In genomic region chr9:100690438-100690837, GRCh38 we compare ENCODE assay signal across 1 cellular context.
TF ChIP-seq lines count a peak whose summit lies in the region.

No MANE protein-coding gene starts in this region.

TF ChIP-seq in K562, 482 proteins besides CTCF, POLR2A, EP300 and RAD21 (continued from another document):
- TF ChIP-seq TFAP4 (CRISPR knock-in tag; IDR thresholded peaks at IDR 0.05; ENCODE audit: borderline replicate concordance) (no peak), GTF2F1 (IDR thresholded peaks at IDR 0.05; ENCODE audit: low read depth, low read length) (no peak), CHD7 (IDR thresholded peaks at IDR 0.05; ENCODE audit: low read depth, low read length) (no peak), GATA2 (CRISPR knock-in tag; IDR thresholded peaks at IDR 0.05) (no peak), RFX5 (IDR thresholded peaks at IDR 0.05; ENCODE audit: low read depth, low read length) (no peak), ETV1 (tag; conservative IDR thresholded peaks at IDR 0.05; ENCODE audit: low read depth) (no peak)
- TF ChIP-seq, protein P1, sequence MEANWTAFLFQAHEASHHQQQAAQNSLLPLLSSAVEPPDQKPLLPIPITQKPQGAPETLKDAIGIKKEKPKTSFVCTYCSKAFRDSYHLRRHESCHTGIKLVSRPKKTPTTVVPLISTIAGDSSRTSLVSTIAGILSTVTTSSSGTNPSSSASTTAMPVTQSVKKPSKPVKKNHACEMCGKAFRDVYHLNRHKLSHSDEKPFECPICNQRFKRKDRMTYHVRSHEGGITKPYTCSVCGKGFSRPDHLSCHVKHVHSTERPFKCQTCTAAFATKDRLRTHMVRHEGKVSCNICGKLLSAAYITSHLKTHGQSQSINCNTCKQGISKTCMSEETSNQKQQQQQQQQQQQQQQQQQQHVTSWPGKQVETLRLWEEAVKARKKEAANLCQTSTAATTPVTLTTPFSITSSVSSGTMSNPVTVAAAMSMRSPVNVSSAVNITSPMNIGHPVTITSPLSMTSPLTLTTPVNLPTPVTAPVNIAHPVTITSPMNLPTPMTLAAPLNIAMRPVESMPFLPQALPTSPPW (CRISPR knock-in tag; IDR thresholded peaks at IDR 0.05), result no peak
- TF ChIP-seq, protein P2, sequence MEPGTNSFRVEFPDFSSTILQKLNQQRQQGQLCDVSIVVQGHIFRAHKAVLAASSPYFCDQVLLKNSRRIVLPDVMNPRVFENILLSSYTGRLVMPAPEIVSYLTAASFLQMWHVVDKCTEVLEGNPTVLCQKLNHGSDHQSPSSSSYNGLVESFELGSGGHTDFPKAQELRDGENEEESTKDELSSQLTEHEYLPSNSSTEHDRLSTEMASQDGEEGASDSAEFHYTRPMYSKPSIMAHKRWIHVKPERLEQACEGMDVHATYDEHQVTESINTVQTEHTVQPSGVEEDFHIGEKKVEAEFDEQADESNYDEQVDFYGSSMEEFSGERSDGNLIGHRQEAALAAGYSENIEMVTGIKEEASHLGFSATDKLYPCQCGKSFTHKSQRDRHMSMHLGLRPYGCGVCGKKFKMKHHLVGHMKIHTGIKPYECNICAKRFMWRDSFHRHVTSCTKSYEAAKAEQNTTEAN (CRISPR knock-in tag; IDR thresholded peaks at IDR 0.05), result no peak
TF ChIP-seq in K562: peak in this region for 0.
